ENCODE assay signal across 2 cellular contexts in the genomic region with DNA sequence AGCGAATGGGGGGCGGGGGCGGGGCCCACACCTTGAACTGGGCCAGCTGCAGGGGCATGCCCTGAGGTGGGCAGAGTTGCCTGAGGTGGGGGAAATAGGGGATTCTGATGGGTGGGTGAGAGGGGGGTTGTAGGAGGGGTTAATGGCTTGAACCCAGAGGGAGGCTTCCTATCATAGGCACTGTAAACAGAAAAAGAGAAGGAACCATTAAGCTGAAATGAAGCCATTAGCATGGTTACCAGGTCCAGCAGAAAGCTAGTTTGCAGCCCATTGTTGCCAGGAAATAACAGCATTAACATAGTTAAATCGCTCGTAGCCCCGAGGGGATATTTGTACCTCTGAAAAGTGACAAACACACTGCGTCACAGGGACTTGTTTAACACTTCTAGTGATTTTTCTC.
TF ChIP-seq lines count a peak whose summit lies in the region.

No MANE protein-coding gene starts in this region.

TF ChIP-seq in GM23338, 12 proteins besides CTCF, POLR2A, EP300 and RAD21:
- TF ChIP-seq CREB1 (CRISPR knock-in tag; IDR thresholded peaks at IDR 0.05; ENCODE audit: low read depth) (peak; percentile 30; the same call in 1 of the 2 replicates), ZNF331 (CRISPR knock-in tag; IDR thresholded peaks at IDR 0.05; ENCODE audit: low read depth) (no peak), NANOG (IDR thresholded peaks at IDR 0.05; ENCODE audit: borderline replicate concordance) (peak; percentile 86)
- TF ChIP-seq, protein P1, sequence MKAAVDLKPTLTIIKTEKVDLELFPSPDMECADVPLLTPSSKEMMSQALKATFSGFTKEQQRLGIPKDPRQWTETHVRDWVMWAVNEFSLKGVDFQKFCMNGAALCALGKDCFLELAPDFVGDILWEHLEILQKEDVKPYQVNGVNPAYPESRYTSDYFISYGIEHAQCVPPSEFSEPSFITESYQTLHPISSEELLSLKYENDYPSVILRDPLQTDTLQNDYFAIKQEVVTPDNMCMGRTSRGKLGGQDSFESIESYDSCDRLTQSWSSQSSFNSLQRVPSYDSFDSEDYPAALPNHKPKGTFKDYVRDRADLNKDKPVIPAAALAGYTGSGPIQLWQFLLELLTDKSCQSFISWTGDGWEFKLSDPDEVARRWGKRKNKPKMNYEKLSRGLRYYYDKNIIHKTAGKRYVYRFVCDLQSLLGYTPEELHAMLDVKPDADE (IDR thresholded peaks at IDR 0.05): peak; percentile 46; the same call in 1 of the 2 replicates
- TF ChIP-seq, protein P2, sequence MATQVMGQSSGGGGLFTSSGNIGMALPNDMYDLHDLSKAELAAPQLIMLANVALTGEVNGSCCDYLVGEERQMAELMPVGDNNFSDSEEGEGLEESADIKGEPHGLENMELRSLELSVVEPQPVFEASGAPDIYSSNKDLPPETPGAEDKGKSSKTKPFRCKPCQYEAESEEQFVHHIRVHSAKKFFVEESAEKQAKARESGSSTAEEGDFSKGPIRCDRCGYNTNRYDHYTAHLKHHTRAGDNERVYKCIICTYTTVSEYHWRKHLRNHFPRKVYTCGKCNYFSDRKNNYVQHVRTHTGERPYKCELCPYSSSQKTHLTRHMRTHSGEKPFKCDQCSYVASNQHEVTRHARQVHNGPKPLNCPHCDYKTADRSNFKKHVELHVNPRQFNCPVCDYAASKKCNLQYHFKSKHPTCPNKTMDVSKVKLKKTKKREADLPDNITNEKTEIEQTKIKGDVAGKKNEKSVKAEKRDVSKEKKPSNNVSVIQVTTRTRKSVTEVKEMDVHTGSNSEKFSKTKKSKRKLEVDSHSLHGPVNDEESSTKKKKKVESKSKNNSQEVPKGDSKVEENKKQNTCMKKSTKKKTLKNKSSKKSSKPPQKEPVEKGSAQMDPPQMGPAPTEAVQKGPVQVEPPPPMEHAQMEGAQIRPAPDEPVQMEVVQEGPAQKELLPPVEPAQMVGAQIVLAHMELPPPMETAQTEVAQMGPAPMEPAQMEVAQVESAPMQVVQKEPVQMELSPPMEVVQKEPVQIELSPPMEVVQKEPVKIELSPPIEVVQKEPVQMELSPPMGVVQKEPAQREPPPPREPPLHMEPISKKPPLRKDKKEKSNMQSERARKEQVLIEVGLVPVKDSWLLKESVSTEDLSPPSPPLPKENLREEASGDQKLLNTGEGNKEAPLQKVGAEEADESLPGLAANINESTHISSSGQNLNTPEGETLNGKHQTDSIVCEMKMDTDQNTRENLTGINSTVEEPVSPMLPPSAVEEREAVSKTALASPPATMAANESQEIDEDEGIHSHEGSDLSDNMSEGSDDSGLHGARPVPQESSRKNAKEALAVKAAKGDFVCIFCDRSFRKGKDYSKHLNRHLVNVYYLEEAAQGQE (IDR thresholded peaks at IDR 0.05; ENCODE audit: unreplicated experiment): no peak

TF ChIP-seq in endothelial cell of umbilical vein, 7 proteins besides CTCF, POLR2A, EP300 and RAD21:
- TF ChIP-seq GATA2 (IDR thresholded peaks at IDR 0.05; ENCODE audit: insufficient read depth, insufficient read length, low read depth, low read length) (no peak), MAX (IDR thresholded peaks at IDR 0.05; ENCODE audit: insufficient read depth, insufficient read length) (no peak), FOS (IDR thresholded peaks at IDR 0.05; ENCODE audit: borderline replicate concordance, insufficient read depth, low read length) (no peak), POLR2AphosphoS5 (IDR thresholded peaks at IDR 0.05; ENCODE audit: insufficient read depth, low read depth, low read length) (no peak), EZH2 (IDR thresholded peaks at IDR 0.05; ENCODE audit: borderline replicate concordance, low read depth, low read length, severe bottlenecking) (no peak), MYC (IDR thresholded peaks at IDR 0.05; ENCODE audit: low read depth, low read length) (no peak), JUN (IDR thresholded peaks at IDR 0.05; ENCODE audit: borderline replicate concordance, insufficient read depth, insufficient read length, low read depth) (no peak)
